In genomic region chr7:50939026-50939425, GRCh38 we compare ENCODE assay signal across 1 cellular context.
TF ChIP-seq lines count a peak whose summit lies in the region.

No MANE protein-coding gene starts in this region.

TF ChIP-seq in IMR-90, 13 proteins besides CTCF, POLR2A, EP300 and RAD21:
- TF ChIP-seq, protein P1, sequence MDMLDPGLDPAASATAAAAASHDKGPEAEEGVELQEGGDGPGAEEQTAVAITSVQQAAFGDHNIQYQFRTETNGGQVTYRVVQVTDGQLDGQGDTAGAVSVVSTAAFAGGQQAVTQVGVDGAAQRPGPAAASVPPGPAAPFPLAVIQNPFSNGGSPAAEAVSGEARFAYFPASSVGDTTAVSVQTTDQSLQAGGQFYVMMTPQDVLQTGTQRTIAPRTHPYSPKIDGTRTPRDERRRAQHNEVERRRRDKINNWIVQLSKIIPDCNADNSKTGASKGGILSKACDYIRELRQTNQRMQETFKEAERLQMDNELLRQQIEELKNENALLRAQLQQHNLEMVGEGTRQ (IDR thresholded peaks at IDR 0.05; ENCODE audit: low read depth, low read length) = no peak
- TF ChIP-seq SMC3 (IDR thresholded peaks at IDR 0.05; ENCODE audit: low read depth, low read length) (no peak), MAFK (IDR thresholded peaks at IDR 0.05; ENCODE audit: low read depth, low read length) (no peak), MXI1 (IDR thresholded peaks at IDR 0.05; ENCODE audit: borderline replicate concordance, low read depth, low read length) (no peak), CHD1 (IDR thresholded peaks at IDR 0.05; ENCODE audit: low read depth, low read length) (no peak), FOS (IDR thresholded peaks at IDR 0.05; ENCODE audit: low read depth, low read length) (no peak), NFE2L2 (IDR thresholded peaks at IDR 0.05; ENCODE audit: low read depth, low read length) (no peak), CEBPB (IDR thresholded peaks at IDR 0.05; ENCODE audit: low read depth, low read length) (no peak), RFX5 (IDR thresholded peaks at IDR 0.05; ENCODE audit: low read depth, low read length) (no peak), RCOR1 (IDR thresholded peaks at IDR 0.05; ENCODE audit: insufficient replicate concordance, low read length) (no peak), BHLHE40 (IDR thresholded peaks at IDR 0.05; ENCODE audit: low read depth, low read length) (no peak), MAZ (IDR thresholded peaks at IDR 0.05; ENCODE audit: borderline replicate concordance, low read depth, low read length) (no peak)
- TF ChIP-seq, protein P2, sequence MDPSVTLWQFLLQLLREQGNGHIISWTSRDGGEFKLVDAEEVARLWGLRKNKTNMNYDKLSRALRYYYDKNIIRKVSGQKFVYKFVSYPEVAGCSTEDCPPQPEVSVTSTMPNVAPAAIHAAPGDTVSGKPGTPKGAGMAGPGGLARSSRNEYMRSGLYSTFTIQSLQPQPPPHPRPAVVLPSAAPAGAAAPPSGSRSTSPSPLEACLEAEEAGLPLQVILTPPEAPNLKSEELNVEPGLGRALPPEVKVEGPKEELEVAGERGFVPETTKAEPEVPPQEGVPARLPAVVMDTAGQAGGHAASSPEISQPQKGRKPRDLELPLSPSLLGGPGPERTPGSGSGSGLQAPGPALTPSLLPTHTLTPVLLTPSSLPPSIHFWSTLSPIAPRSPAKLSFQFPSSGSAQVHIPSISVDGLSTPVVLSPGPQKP (IDR thresholded peaks at IDR 0.05; ENCODE audit: borderline replicate concordance, low read depth, low read length) = no peak
TF ChIP-seq in IMR-90: peak in this region for 0.
